ENCODE assay signal across 27 cellular contexts in the genomic region with DNA sequence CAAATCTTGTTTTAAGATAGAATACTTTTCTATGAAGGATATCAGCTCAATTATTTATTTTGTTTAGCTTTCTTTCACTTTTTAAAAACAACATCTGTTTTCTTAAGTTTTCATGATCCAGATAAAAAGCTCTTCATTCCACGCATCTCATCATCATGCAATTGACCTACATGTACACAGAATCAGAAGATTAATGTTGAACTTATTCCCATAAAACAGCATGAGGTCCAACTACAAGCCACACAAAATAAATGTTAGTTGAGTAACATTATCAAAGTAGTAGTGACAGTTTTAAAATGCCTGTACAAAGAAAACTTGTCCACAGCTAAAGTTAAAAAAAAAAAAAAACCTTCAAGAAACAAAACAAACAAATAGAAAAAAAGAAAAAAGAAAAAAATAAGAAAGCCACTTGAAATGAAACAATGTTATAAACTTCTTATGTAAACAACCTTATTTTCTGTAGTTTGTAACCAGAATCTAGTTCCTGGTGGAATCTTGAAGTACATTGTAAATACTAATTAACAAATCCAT.
"Had no signal": no experiment of that assay in that cellular context is flagged by ENCODE, and none has a peak within 500 bp of the region (broad histone marks: within the 10 kb centered on the region; RNA-seq: fewer than 3 reads in every experiment).

No MANE protein-coding gene starts in this region.

- H3K4me2 ChIP-seq: hepatocyte had no signal

- H3K79me2 ChIP-seq: hepatocyte had no signal

- H3K4me3 ChIP-seq: ascending aorta, esophagus squamous epithelium, gastroesophageal sphincter, hepatocyte, pancreas, prostate gland, sigmoid colon, stomach, thyroid gland, upper lobe of left lung, vagina had no signal

- H2AFZ ChIP-seq: hepatocyte had no signal

- H3K4me1 ChIP-seq: ascending aorta, esophagus squamous epithelium, gastroesophageal sphincter, pancreas, prostate gland, stomach, thyroid gland, upper lobe of left lung had no signal

- FAIRE-seq: bronchial epithelial cell, pancreas had no signal

- DNase-seq: activated CD4-positive, alpha-beta T cell treated with anti-CD3 and anti-CD28 coated beads for 4 hours; activated CD4-positive, alpha-beta T cell treated with anti-CD3 and anti-CD28 coated beads, Interleukin-2, amount 50 U/mL, for 4 hours; activated CD4-positive, CD25-positive, alpha-beta regulatory T cell; activated effector memory CD4-positive, alpha-beta T cell treated with Interleukin-2 at 50 U/mL for 16 hours; activated naive CD4-positive, alpha-beta T cell treated with anti-CD3 and anti-CD28 coated beads for 36 hours; activated naive CD8-positive, alpha-beta T cell treated with anti-CD3 and anti-CD28 coated beads, Interleukin-2, amount 10 ng/mL, durations not matched to agents 7 days and 5 days; activated T-cell treated with anti-CD3 and anti-CD28 coated beads for 4 hours; esophagus squamous epithelium; islet precursor cell; left cardiac atrium; naive B cell; pancreas; retina; sigmoid colon; stimulated activated CD4-positive, alpha-beta T cell treated with anti-CD3 and anti-CD28 coated beads, Interleukin-15, amount 100 ng/mL, for 24 hours; stimulated activated CD4-positive, alpha-beta T cell treated with anti-CD3 and anti-CD28 coated beads, Interleukin-2, amount 100 ng/mL, for 24 hours; stimulated activated naive B cell treated with anti-CD40 and anti-IgM and Interleukin-4, amounts not matched to agents 10 μg/mL and 1 μg/mL and 100 μg/mL, for 72 hours; stomach; thyroid gland; upper lobe of left lung had no signal

- H3K27me3 ChIP-seq: ascending aorta, esophagus squamous epithelium, gastroesophageal sphincter, hepatocyte, pancreas, sigmoid colon, stomach, thyroid gland, upper lobe of left lung, vagina had no signal

- H3K9me3 ChIP-seq: ascending aorta, esophagus squamous epithelium, gastroesophageal sphincter, pancreas, prostate gland, sigmoid colon, stomach, thyroid gland, upper lobe of left lung, vagina had no signal

- ATAC-seq: gastroesophageal sphincter; left cardiac atrium; pancreas; stimulated activated naive B cell treated with anti-CD40 and anti-IgM and Interleukin-4, amounts not matched to agents 10 μg/mL and 1 μg/mL and 100 μg/mL, for 72 hours had no signal

- H3K27ac ChIP-seq: ascending aorta, epithelial cell of prostate, esophagus squamous epithelium, gastroesophageal sphincter, hepatocyte, pancreas, prostate gland, sigmoid colon, stomach, thyroid gland, upper lobe of left lung, vagina had no signal

- H3K36me3 ChIP-seq: ascending aorta, esophagus squamous epithelium, gastroesophageal sphincter, pancreas, prostate gland, sigmoid colon, stomach, thyroid gland, upper lobe of left lung, vagina had no signal
